Comparison of ENCODE assay signal across 9 cellular contexts in genomic region chr2:111030271-111030891, GRCh38.
DNase-seq lines count a peak whose midpoint lies in the region; ATAC-seq and TF ChIP-seq lines count a peak whose summit lies in the region.
"Had no signal": no experiment of that assay in that cellular context is flagged by ENCODE, and none has a peak within 500 bp of the region (broad histone marks: within the 10 kb centered on the region; RNA-seq: fewer than 3 reads in every experiment).

No MANE protein-coding gene starts in this region.

- H3K36me3 ChIP-seq in iPS-20b (ENCODE audit: insufficient read depth, low read depth, low read length) (no peaks in the 10 kb centered on the region; the same call in 1 of the 2 replicates), upper lobe of left lung (no peaks in the 10 kb centered on the region)

- 63 to 72% methylated on average over 10 of the region's 10 CpGs for WGBS in upper lobe of left lung, 2 donors

- H3K9ac ChIP-seq in iPS-20b (ENCODE audit: low read depth, low read length): peak overlapping the region; percentile 72; the same call in 1 of the 2 replicates

- no peak for TF ChIP-seq EP300 in upper lobe of left lung (IDR thresholded peaks at IDR 0.05)

- no peak for TF ChIP-seq CTCF in upper lobe of left lung (IDR thresholded peaks at IDR 0.05)

- H3K4me3 ChIP-seq in iPS-20b (ENCODE audit: low read length) (no peak overlapping the region), upper lobe of left lung (no peak overlapping the region)

- no peak for DNase-seq in NCI-H82 (lab: John Stamatoyannopoulos, UW)
- DNase-seq in upper lobe of left lung: no peak
- no peak for DNase-seq in 8988T
- DNase-seq in cerebellar nuclear complex (lab: John Stamatoyannopoulos, UW): no peak

- peaks cover 8% of the 10 kb centered on the region; the same call in 1 of the 2 replicates for H3K4me1 ChIP-seq in iPS-20b (ENCODE audit: insufficient read depth, low read length)
- peaks cover 14 to 36% (median 28%) of the 10 kb centered on the region in 4 donors for H3K4me1 ChIP-seq in upper lobe of left lung

- ATAC-seq in GM18508 (IDR thresholded peaks at IDR 0.05; ENCODE audit: insufficient read depth, unreplicated experiment): peak; percentile 74
- ATAC-seq in GM21529 (IDR thresholded peaks at IDR 0.05; ENCODE audit: unreplicated experiment): peak; percentile 78
- ATAC-seq in HG03280 (IDR thresholded peaks at IDR 0.05; ENCODE audit: unreplicated experiment): peak; percentile 55
- no peak for ATAC-seq in upper lobe of left lung (ENCODE audit: low FRiP score in 2 of 2)

- no peak for TF ChIP-seq POLR2A in upper lobe of left lung (IDR thresholded peaks at IDR 0.05)

- H3K9me3 ChIP-seq in iPS-20b (ENCODE audit: insufficient read depth, low read depth, low read length) (no peaks in the 10 kb centered on the region), upper lobe of left lung (no peaks in the 10 kb centered on the region)

- peak overlapping the region; percentile 25 for H3K27ac ChIP-seq in iPS-20b (ENCODE audit: low read length)
- H3K27ac ChIP-seq in upper lobe of left lung: no peak overlapping the region
- H3K27ac ChIP-seq: C4-2B had no signal

- H3K27me3 ChIP-seq in iPS-20b (ENCODE audit: insufficient read depth, low read length) (no peaks in the 10 kb centered on the region), upper lobe of left lung (no peaks in the 10 kb centered on the region)

Comparison
In these comparisons a context has a peak if more than half of its experiments do, and no peak if none do; other contexts are left out.
1. ATAC-seq: peak in GM18508 (single experiment), GM21529 (single experiment) and HG03280 (single experiment); none in upper lobe of left lung (0 of 2).